ENCODE assay signal across 1 cellular context in genomic region chr3:136498919-136499447, GRCh38.
TF ChIP-seq lines count a peak whose summit lies in the region.

No MANE protein-coding gene starts in this region.

TF ChIP-seq in HepG2, 621 proteins besides CTCF, POLR2A, EP300 and RAD21 (continued from another document and continues in another):
- peak; percentile 84 for TF ChIP-seq ATF2 (CRISPR knock-in tag; IDR thresholded peaks at IDR 0.05)
- TF ChIP-seq PPARG (CRISPR knock-in tag; conservative IDR thresholded peaks at IDR 0.05), result peak; percentile 84
- TF ChIP-seq, protein P1, sequence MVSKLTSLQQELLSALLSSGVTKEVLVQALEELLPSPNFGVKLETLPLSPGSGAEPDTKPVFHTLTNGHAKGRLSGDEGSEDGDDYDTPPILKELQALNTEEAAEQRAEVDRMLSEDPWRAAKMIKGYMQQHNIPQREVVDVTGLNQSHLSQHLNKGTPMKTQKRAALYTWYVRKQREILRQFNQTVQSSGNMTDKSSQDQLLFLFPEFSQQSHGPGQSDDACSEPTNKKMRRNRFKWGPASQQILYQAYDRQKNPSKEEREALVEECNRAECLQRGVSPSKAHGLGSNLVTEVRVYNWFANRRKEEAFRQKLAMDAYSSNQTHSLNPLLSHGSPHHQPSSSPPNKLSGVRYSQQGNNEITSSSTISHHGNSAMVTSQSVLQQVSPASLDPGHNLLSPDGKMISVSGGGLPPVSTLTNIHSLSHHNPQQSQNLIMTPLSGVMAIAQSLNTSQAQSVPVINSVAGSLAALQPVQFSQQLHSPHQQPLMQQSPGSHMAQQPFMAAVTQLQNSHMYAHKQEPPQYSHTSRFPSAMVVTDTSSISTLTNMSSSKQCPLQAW (CRISPR knock-in tag; IDR thresholded peaks at IDR 0.05), result peak; percentile 72
- no peak for TF ChIP-seq KAT2B (IDR thresholded peaks at IDR 0.05; ENCODE audit: borderline replicate concordance, low read depth, low read length)
- TF ChIP-seq ZNF501 (CRISPR knock-in tag; IDR thresholded peaks at IDR 0.05), result peak; percentile 60; the same call in 1 of the 2 replicates
- TF ChIP-seq MBD4 (IDR thresholded peaks at IDR 0.05; ENCODE audit: borderline replicate concordance, low read length), result no peak
- peak; percentile 57; the same call in 1 of the 2 replicates for TF ChIP-seq MXD4 (CRISPR knock-in tag; IDR thresholded peaks at IDR 0.05)
- TF ChIP-seq TOE1 (CRISPR knock-in tag; IDR thresholded peaks at IDR 0.05), result no peak
- 0 out of 2 replicates have a peak, but pooled peaks have one; percentile 35 for TF ChIP-seq ZNF670 (CRISPR knock-in tag; IDR thresholded peaks at IDR 0.05; ENCODE audit: borderline replicate concordance)
- no peak for TF ChIP-seq NPAS2 (CRISPR knock-in tag; IDR thresholded peaks at IDR 0.05; ENCODE audit: borderline replicate concordance)
- no peak for TF ChIP-seq ATF3 (CRISPR knock-in tag; IDR thresholded peaks at IDR 0.05)
- no peak for TF ChIP-seq ZIK1 (CRISPR knock-in tag; IDR thresholded peaks at IDR 0.05; ENCODE audit: borderline replicate concordance, low read depth)
- no peak for TF ChIP-seq ZNF18 (CRISPR knock-in tag; IDR thresholded peaks at IDR 0.05; ENCODE audit: insufficient replicate concordance)
- TF ChIP-seq NCOA2 (CRISPR knock-in tag; IDR thresholded peaks at IDR 0.05), result peak; percentile 93
- TF ChIP-seq SOX13 (IDR thresholded peaks at IDR 0.05), result peak; percentile 86
- TF ChIP-seq SOX13 (CRISPR knock-in tag; conservative IDR thresholded peaks at IDR 0.05 in 1 of 2, IDR thresholded peaks at IDR 0.05 in 1 of 2), result peak in 1 of 2 experiments; percentile 98; a peak in 2 of 4 replicates
- no peak for TF ChIP-seq SOX6 (IDR thresholded peaks at IDR 0.05)
- peak; percentile 100 for TF ChIP-seq SOX6 (CRISPR knock-in tag; IDR thresholded peaks at IDR 0.05)
- TF ChIP-seq MIER3 (CRISPR knock-in tag; IDR thresholded peaks at IDR 0.05; ENCODE audit: borderline replicate concordance), result peak; percentile 96
- no peak for TF ChIP-seq ZNF335 (CRISPR knock-in tag; IDR thresholded peaks at IDR 0.05)
- no peak for TF ChIP-seq SNAPC5 (CRISPR knock-in tag; IDR thresholded peaks at IDR 0.05; ENCODE audit: borderline replicate concordance)
- no peak for TF ChIP-seq ZNF510 (CRISPR knock-in tag; IDR thresholded peaks at IDR 0.05; ENCODE audit: low read depth)
- no peak for TF ChIP-seq ZNF607 (CRISPR knock-in tag; IDR thresholded peaks at IDR 0.05; ENCODE audit: borderline replicate concordance)
- TF ChIP-seq AHR (CRISPR knock-in tag; IDR thresholded peaks at IDR 0.05), result no peak
- TF ChIP-seq RXRA (CRISPR knock-in tag; IDR thresholded peaks at IDR 0.05), result peak; percentile 96
- no peak for TF ChIP-seq ZNF282 (IDR thresholded peaks at IDR 0.05; ENCODE audit: partially characterized antibody)
- peak; percentile 85 for TF ChIP-seq GFI1 (CRISPR knock-in tag; IDR thresholded peaks at IDR 0.05; ENCODE audit: borderline replicate concordance)
- TF ChIP-seq EZH2 (conservative IDR thresholded peaks at IDR 0.05; ENCODE audit: low read depth, low read length), result no peak
- TF ChIP-seq, protein P2, sequence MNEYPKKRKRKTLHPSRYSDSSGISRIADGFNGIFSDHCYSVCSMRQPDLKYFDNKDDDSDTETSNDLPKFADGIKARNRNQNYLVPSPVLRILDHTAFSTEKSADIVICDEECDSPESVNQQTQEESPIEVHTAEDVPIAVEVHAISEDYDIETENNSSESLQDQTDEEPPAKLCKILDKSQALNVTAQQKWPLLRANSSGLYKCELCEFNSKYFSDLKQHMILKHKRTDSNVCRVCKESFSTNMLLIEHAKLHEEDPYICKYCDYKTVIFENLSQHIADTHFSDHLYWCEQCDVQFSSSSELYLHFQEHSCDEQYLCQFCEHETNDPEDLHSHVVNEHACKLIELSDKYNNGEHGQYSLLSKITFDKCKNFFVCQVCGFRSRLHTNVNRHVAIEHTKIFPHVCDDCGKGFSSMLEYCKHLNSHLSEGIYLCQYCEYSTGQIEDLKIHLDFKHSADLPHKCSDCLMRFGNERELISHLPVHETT (CRISPR knock-in tag; conservative IDR thresholded peaks at IDR 0.05), result no peak
- TF ChIP-seq ZNF441 (CRISPR knock-in tag; IDR thresholded peaks at IDR 0.05; ENCODE audit: borderline replicate concordance), result no peak
- TF ChIP-seq ZBTB7B (CRISPR knock-in tag; IDR thresholded peaks at IDR 0.05), result peak; percentile 86
- TF ChIP-seq, protein P3, sequence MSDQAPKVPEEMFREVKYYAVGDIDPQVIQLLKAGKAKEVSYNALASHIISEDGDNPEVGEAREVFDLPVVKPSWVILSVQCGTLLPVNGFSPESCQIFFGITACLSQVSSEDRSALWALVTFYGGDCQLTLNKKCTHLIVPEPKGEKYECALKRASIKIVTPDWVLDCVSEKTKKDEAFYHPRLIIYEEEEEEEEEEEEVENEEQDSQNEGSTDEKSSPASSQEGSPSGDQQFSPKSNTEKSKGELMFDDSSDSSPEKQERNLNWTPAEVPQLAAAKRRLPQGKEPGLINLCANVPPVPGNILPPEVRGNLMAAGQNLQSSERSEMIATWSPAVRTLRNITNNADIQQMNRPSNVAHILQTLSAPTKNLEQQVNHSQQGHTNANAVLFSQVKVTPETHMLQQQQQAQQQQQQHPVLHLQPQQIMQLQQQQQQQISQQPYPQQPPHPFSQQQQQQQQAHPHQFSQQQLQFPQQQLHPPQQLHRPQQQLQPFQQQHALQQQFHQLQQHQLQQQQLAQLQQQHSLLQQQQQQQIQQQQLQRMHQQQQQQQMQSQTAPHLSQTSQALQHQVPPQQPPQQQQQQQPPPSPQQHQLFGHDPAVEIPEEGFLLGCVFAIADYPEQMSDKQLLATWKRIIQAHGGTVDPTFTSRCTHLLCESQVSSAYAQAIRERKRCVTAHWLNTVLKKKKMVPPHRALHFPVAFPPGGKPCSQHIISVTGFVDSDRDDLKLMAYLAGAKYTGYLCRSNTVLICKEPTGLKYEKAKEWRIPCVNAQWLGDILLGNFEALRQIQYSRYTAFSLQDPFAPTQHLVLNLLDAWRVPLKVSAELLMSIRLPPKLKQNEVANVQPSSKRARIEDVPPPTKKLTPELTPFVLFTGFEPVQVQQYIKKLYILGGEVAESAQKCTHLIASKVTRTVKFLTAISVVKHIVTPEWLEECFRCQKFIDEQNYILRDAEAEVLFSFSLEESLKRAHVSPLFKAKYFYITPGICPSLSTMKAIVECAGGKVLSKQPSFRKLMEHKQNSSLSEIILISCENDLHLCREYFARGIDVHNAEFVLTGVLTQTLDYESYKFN (CRISPR knock-in tag; conservative IDR thresholded peaks at IDR 0.05), result peak; percentile 96
- TF ChIP-seq, protein P4, sequence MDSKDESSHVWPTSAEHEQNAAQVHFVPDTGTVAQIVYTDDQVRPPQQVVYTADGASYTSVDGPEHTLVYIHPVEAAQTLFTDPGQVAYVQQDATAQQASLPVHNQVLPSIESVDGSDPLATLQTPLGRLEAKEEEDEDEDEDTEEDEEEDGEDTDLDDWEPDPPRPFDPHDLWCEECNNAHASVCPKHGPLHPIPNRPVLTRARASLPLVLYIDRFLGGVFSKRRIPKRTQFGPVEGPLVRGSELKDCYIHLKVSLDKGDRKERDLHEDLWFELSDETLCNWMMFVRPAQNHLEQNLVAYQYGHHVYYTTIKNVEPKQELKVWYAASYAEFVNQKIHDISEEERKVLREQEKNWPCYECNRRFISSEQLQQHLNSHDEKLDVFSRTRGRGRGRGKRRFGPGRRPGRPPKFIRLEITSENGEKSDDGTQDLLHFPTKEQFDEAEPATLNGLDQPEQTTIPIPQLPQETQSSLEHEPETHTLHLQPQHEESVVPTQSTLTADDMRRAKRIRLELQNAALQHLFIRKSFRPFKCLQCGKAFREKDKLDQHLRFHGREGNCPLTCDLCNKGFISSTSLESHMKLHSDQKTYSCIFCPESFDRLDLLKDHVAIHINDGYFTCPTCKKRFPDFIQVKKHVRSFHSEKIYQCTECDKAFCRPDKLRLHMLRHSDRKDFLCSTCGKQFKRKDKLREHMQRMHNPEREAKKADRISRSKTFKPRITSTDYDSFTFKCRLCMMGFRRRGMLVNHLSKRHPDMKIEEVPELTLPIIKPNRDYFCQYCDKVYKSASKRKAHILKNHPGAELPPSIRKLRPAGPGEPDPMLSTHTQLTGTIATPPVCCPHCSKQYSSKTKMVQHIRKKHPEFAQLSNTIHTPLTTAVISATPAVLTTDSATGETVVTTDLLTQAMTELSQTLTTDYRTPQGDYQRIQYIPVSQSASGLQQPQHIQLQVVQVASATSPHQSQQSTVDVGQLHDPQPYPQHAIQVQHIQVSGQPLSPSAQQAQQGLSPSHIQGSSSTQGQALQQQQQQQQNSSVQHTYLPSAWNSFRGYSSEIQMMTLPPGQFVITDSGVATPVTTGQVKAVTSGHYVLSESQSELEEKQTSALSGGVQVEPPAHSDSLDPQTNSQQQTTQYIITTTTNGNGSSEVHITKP (CRISPR knock-in tag; IDR thresholded peaks at IDR 0.05; ENCODE audit: low read depth), result no peak
- TF ChIP-seq MTF1 (CRISPR knock-in tag; IDR thresholded peaks at IDR 0.05), result no peak
- TF ChIP-seq PHF20 (CRISPR knock-in tag; IDR thresholded peaks at IDR 0.05), result no peak
- TF ChIP-seq, protein P5, sequence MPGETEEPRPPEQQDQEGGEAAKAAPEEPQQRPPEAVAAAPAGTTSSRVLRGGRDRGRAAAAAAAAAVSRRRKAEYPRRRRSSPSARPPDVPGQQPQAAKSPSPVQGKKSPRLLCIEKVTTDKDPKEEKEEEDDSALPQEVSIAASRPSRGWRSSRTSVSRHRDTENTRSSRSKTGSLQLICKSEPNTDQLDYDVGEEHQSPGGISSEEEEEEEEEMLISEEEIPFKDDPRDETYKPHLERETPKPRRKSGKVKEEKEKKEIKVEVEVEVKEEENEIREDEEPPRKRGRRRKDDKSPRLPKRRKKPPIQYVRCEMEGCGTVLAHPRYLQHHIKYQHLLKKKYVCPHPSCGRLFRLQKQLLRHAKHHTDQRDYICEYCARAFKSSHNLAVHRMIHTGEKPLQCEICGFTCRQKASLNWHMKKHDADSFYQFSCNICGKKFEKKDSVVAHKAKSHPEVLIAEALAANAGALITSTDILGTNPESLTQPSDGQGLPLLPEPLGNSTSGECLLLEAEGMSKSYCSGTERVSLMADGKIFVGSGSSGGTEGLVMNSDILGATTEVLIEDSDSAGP (CRISPR knock-in tag; IDR thresholded peaks at IDR 0.05; ENCODE audit: borderline replicate concordance), result no peak
- no peak for TF ChIP-seq ZNF20 (CRISPR knock-in tag; IDR thresholded peaks at IDR 0.05)
- TF ChIP-seq POGZ (CRISPR knock-in tag; IDR thresholded peaks at IDR 0.05), result peak; percentile 99
- 0 out of 2 replicates have a peak, but pooled peaks have one; percentile 24 for TF ChIP-seq ETV5 (CRISPR knock-in tag; IDR thresholded peaks at IDR 0.05; ENCODE audit: borderline replicate concordance)
- TF ChIP-seq CREB1 (IDR thresholded peaks at IDR 0.05), result 0 out of 2 replicates have a peak, but pooled peaks have one; percentile 4
- TF ChIP-seq CREB1 (CRISPR knock-in tag; IDR thresholded peaks at IDR 0.05), result peak; percentile 61; the same call in 1 of the 2 replicates
- TF ChIP-seq ZSCAN12 (CRISPR knock-in tag; IDR thresholded peaks at IDR 0.05), result no peak
- TF ChIP-seq, protein P6, sequence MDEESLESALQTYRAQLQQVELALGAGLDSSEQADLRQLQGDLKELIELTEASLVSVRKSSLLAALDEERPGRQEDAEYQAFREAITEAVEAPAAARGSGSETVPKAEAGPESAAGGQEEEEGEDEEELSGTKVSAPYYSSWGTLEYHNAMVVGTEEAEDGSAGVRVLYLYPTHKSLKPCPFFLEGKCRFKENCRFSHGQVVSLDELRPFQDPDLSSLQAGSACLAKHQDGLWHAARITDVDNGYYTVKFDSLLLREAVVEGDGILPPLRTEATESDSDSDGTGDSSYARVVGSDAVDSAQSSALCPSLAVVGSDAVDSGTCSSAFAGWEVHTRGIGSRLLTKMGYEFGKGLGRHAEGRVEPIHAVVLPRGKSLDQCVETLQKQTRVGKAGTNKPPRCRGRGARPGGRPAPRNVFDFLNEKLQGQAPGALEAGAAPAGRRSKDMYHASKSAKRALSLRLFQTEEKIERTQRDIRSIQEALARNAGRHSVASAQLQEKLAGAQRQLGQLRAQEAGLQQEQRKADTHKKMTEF (CRISPR knock-in tag; IDR thresholded peaks at IDR 0.05), result peak; percentile 96
- TF ChIP-seq TRIM24 (CRISPR knock-in tag; IDR thresholded peaks at IDR 0.05), result peak; percentile 80
- TF ChIP-seq KLF13 (CRISPR knock-in tag; IDR thresholded peaks at IDR 0.05), result no peak
- TF ChIP-seq KLF12 (CRISPR knock-in tag; IDR thresholded peaks at IDR 0.05; ENCODE audit: borderline replicate concordance), result no peak
- TF ChIP-seq ZNF772 (CRISPR knock-in tag; IDR thresholded peaks at IDR 0.05), result no peak
